ENCODE assay signal across 8 cellular contexts in the genomic region with DNA sequence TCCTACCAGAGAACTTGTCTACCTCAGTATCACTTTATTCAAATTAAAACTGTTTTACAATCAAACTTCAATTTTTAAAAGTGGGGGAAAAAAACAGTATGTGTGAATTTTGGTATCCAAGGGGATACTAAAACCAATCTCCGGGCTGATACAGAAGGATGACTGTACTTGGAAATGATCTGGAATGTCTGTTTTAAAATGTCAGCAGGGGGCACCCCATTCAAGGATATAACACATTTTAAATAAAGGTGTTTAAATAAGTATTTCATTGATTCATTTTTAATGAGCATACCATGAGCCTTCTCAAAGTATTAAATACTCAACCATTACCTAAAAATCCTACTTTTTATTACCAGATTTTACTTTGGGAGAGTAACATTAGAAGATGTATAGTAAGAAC.
DNase-seq lines count a peak whose midpoint lies in the region; ATAC-seq, FAIRE-seq and TF ChIP-seq lines count a peak whose summit lies in the region.

No MANE protein-coding gene starts in this region.

- peak; percentile 54 for DNase-seq in ACHN
- DNase-seq in NCI-H82 treated with DMSO at 0.1 percent for 48 hours (lab: John Stamatoyannopoulos, UW; ENCODE audit: unreplicated experiment) = peak; percentile 21
- DNase-seq in endodermal cell = no peak
- DNase-seq in neural crest cell (ENCODE audit: low read depth, low spot score) = no peak
- no peak for DNase-seq in activated gamma-delta T cell treated with Interleukin-2 at 50 U/mL for 16 hours

- peaks cover 23% of the 10 kb centered on the region for H3K36me3 Mint-ChIP-seq in endodermal cell (ENCODE audit: low read depth)
- H3K36me3 Mint-ChIP-seq in neural crest cell (ENCODE audit: low read depth) = peaks cover 22% of the 10 kb centered on the region

- no peak overlapping the region for H3K27ac ChIP-seq in endodermal cell (ENCODE audit: low read depth, low read length)

- FAIRE-seq in G401.6 (lab: Jason Lieb, UNC) = peak; percentile 70

- no peaks in the 10 kb centered on the region for H3K27me3 ChIP-seq in endodermal cell (ENCODE audit: control insufficient read depth, insufficient read depth, low read length, poor library complexity, severe bottlenecking)

- ATAC-seq in GM18517 (IDR thresholded peaks at IDR 0.05; ENCODE audit: unreplicated experiment) = no peak
- ATAC-seq in GM19351 (IDR thresholded peaks at IDR 0.05; ENCODE audit: unreplicated experiment) = no peak

- H3K4me1 Mint-ChIP-seq in endodermal cell (no peaks in the 10 kb centered on the region), neural crest cell (peaks cover 6% of the 10 kb centered on the region)

- no peak overlapping the region for H3K27ac Mint-ChIP-seq in endodermal cell
- H3K27ac Mint-ChIP-seq in neural crest cell (ENCODE audit: unreplicated experiment) = no peak overlapping the region

- H3K9ac ChIP-seq in endodermal cell (ENCODE audit: extremely low read depth, low read length, poor library complexity, severe bottlenecking) = no peak overlapping the region

- H3K9me3 ChIP-seq in endodermal cell (ENCODE audit: control insufficient read depth, low read length) = peaks cover 14% of the 10 kb centered on the region

- no peak overlapping the region for H3K4me3 ChIP-seq in endodermal cell (ENCODE audit: low read length)

- WGBS in endodermal cell (ENCODE audit: insufficient coverage in 1 of 2, insufficient read length in 1 of 2), 2 experiments = 67 to 94% methylated on average over 1 of the region's 1 CpG

- H3K9me3 Mint-ChIP-seq in endodermal cell = peaks cover 16% of the 10 kb centered on the region
- H3K9me3 Mint-ChIP-seq in neural crest cell = peaks cover 7% of the 10 kb centered on the region

- in situ Hi-C loops in ACHN (cut with HindIII; ENCODE audit: low pct_ligation_motif_present, low pct_unique_long_range_greater_than_20kb, low sequenced_read_pairs) = no loop called here

- H3K27me3 Mint-ChIP-seq in endodermal cell (ENCODE audit: insufficient read depth) (no peaks in the 10 kb centered on the region), neural crest cell (ENCODE audit: low read depth) (peaks cover 22% of the 10 kb centered on the region)

- TF ChIP-seq CTCF in endodermal cell (conservative IDR thresholded peaks at IDR 0.05) (peak; percentile 65), neural crest cell (conservative IDR thresholded peaks at IDR 0.05) (peak; percentile 74)

- no peaks in the 10 kb centered on the region for H3K4me1 ChIP-seq in endodermal cell (ENCODE audit: control insufficient read depth, insufficient read depth, low read length)

- peaks cover 4% of the 10 kb centered on the region for H3K36me3 ChIP-seq in endodermal cell (ENCODE audit: control insufficient read depth, insufficient read depth, low read length)

- H3K4me3 Mint-ChIP-seq in endodermal cell = no peak overlapping the region
- no peak overlapping the region for H3K4me3 Mint-ChIP-seq in neural crest cell

Comparison
In these comparisons a context has a peak if more than half of its experiments do, and no peak if none do; other contexts are left out.
1. DNase-seq: peak in ACHN (single experiment) and NCI-H82 treated with DMSO at 0.1 percent for 48 hours (single experiment); none in endodermal cell (single experiment), neural crest cell (single experiment) and activated gamma-delta T cell treated with Interleukin-2 at 50 U/mL for 16 hours (single experiment).